ENCODE assay signal across 19 cellular contexts in genomic region chr12:127282786-127283565, GRCh38.
"Had no signal": no experiment of that assay in that cellular context is flagged by ENCODE, and none has a peak within 500 bp of the region (broad histone marks: within the 10 kb centered on the region; RNA-seq: fewer than 3 reads in every experiment).

No MANE protein-coding gene starts in this region.

- ATAC-seq: left lobe of liver, lower lobe of right lung, right lobe of liver, T-helper 17 cell had no signal

- H3K36me3 ChIP-seq: cardiac muscle cell, lower lobe of right lung, right lobe of liver, thoracic aorta, vagina had no signal

- H3K27me3 ChIP-seq: right lobe of liver, vagina had no signal

- H3K4me1 ChIP-seq: lower lobe of right lung, right lobe of liver, vagina had no signal

- H3K27ac ChIP-seq: cardiac muscle cell, lower lobe of right lung, right lobe of liver, thoracic aorta, vagina had no signal

- DNase-seq: activated B cell treated with CpG ODN at 0.5 μM for 24 hours; activated CD4-positive, alpha-beta memory T cell treated with anti-CD3 and anti-CD28 coated beads for 36 hours; activated CD4-positive, alpha-beta T cell treated with anti-CD3 and anti-CD28 coated beads for 48 hours; activated naive CD4-positive, alpha-beta T cell; activated T-cell treated with anti-CD3 and anti-CD28 coated beads for 4 hours; foreskin melanocyte; immature natural killer cell; lower lobe of right lung; naive B cell; occipital lobe; posterior cingulate gyrus; right lobe of liver; stimulated activated CD4-positive, alpha-beta T cell treated with anti-CD3 and anti-CD28 coated beads, Interleukin-4, amount 100 ng/mL, for 24 hours; stimulated activated naive CD4-positive, alpha-beta T cell treated with Interleukin-2 at 50 U/mL for 16 hours; T-helper 17 cell had no signal

- H3K9me3 ChIP-seq: lower lobe of right lung, right lobe of liver, thoracic aorta, vagina had no signal

- H3K4me3 ChIP-seq: cardiac muscle cell, lower lobe of right lung, right lobe of liver, thoracic aorta, vagina had no signal
